2 cellular contexts compared by ENCODE assay signal in genomic region chr17:79874329-79874981, GRCh38.
A peak's percentile ranks its signal among the peaks of the same experiment; 100 is the strongest.
TF ChIP-seq lines count a peak whose summit lies in the region.

No MANE protein-coding gene starts in this region.

TF ChIP-seq in K562, 482 proteins besides CTCF, POLR2A, EP300 and RAD21 (continued from another document):
- no peak for TF ChIP-seq RREB1 (CRISPR knock-in tag; IDR thresholded peaks at IDR 0.05)
- TF ChIP-seq, protein P1, sequence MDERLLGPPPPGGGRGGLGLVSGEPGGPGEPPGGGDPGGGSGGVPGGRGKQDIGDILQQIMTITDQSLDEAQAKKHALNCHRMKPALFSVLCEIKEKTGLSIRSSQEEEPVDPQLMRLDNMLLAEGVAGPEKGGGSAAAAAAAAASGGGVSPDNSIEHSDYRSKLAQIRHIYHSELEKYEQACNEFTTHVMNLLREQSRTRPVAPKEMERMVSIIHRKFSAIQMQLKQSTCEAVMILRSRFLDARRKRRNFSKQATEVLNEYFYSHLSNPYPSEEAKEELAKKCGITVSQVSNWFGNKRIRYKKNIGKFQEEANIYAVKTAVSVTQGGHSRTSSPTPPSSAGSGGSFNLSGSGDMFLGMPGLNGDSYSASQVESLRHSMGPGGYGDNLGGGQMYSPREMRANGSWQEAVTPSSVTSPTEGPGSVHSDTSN (CRISPR knock-in tag; IDR thresholded peaks at IDR 0.05; ENCODE audit: low read depth) = no peak
- TF ChIP-seq, protein P1 (tag; conservative IDR thresholded peaks at IDR 0.05; ENCODE audit: low read depth) = peak; percentile 86
- TF ChIP-seq ZNF740 (CRISPR knock-in tag; IDR thresholded peaks at IDR 0.05) = 0 out of 2 replicates have a peak, but pooled peaks have one; percentile 49
- no peak for TF ChIP-seq ZNF740 (tag; IDR thresholded peaks at IDR 0.05)

TF ChIP-seq in liver, 16 proteins besides CTCF, POLR2A, EP300 and RAD21 (continued from another document):
- TF ChIP-seq, protein P2, sequence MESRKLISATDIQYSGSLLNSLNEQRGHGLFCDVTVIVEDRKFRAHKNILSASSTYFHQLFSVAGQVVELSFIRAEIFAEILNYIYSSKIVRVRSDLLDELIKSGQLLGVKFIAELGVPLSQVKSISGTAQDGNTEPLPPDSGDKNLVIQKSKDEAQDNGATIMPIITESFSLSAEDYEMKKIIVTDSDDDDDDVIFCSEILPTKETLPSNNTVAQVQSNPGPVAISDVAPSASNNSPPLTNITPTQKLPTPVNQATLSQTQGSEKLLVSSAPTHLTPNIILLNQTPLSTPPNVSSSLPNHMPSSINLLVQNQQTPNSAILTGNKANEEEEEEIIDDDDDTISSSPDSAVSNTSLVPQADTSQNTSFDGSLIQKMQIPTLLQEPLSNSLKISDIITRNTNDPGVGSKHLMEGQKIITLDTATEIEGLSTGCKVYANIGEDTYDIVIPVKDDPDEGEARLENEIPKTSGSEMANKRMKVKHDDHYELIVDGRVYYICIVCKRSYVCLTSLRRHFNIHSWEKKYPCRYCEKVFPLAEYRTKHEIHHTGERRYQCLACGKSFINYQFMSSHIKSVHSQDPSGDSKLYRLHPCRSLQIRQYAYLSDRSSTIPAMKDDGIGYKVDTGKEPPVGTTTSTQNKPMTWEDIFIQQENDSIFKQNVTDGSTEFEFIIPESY (IDR thresholded peaks at IDR 0.05) = no peak
- TF ChIP-seq FOXA2 (IDR thresholded peaks at IDR 0.05) = no peak
- TF ChIP-seq NR2F2 (IDR thresholded peaks at IDR 0.05) = no peak
